In the genomic region with DNA sequence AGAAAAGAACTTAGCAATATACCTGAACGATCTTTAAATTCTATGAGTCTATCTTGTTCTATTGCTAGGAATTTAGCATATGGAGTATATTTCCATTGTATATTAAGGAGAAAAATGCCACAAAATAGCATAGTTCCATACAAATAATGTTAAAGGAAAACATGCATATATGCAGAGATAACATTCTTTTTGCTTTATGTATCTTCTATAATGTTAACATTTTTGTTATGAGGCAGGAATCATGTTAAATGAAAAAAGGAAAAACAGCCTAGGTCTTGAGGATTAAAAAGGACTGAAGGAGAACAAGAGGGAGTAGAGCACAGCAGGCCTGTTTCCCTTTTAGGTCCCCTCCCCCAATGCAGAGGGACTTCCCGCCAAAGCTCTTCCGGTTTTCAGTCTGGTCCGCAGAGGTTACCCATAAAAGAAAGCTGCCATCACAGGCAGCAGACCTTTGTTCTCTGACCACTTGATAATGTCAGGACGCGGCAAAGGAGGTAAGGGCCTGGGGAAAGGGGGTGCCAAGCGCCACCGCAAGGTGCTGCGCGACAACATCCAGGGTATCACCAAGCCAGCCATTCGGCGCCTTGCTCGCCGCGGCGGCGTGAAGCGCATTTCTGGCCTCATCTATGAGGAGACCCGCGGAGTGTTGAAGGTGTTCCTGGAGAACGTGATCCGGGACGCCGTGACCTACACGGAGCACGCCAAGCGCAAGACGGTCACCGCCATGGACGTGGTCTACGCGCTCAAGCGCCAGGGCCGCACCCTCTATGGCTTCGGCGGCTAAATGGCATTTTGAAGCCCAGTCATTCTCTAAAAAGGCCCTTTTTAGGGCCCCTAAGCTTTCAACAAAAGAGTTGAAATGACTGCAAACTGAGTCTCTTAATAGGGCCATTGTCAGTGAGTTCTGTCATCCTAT, we compare ENCODE assay signal across 1 cellular context.
TF ChIP-seq lines count a peak whose summit lies in the region.

No MANE protein-coding gene starts in this region.

TF ChIP-seq in IMR-90, 13 proteins besides CTCF, POLR2A, EP300 and RAD21 (continued from another document):
- TF ChIP-seq, protein P1, sequence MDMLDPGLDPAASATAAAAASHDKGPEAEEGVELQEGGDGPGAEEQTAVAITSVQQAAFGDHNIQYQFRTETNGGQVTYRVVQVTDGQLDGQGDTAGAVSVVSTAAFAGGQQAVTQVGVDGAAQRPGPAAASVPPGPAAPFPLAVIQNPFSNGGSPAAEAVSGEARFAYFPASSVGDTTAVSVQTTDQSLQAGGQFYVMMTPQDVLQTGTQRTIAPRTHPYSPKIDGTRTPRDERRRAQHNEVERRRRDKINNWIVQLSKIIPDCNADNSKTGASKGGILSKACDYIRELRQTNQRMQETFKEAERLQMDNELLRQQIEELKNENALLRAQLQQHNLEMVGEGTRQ (IDR thresholded peaks at IDR 0.05; ENCODE audit: low read depth, low read length): no peak
TF ChIP-seq in IMR-90: peak in this region for 0.
